ENCODE assay signal across 33 cellular contexts in the genomic region with DNA sequence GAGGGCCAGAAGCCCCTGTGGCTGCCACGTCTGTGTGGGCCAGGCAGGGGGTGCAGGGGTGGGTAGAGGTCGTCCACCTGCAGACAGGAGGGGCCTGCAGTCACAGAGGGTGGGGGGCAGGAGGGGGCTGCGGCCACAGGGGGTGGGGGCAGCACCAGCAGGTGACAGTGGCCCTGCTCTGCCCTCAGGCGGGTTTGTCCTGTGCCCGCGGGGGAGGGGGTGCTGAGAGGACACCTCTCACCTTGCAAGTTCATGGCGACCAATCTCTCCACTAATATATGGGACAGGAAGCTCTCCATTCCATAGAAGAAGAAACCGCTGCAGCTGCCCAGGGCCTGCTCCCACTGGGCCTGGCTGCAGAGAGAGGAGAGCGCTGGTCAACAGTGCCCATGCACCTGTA. TPM values are rescaled to one million over a fixed set of nuclear protein-coding genes. Genes with fewer than 3 reads are reported as not detected.
"Had no signal": no experiment of that assay in that cellular context is flagged by ENCODE, and none has a peak within 500 bp of the region (broad histone marks: within the 10 kb centered on the region; RNA-seq: fewer than 3 reads in every experiment).

No MANE protein-coding gene starts in this region.

- H3K36me3 ChIP-seq: esophagus squamous epithelium, WERI-Rb-1 had no signal

- DNase-seq: activated B cell treated with CpG ODN at 0.5 μM for 24 hours; activated CD4-positive, alpha-beta T cell treated with anti-CD3 and anti-CD28 coated beads for 48 hours; activated CD4-positive, alpha-beta T cell treated with anti-CD3 and anti-CD28 coated beads, Interleukin-2, amount 50 U/mL, for 1 hour; activated CD4-positive, alpha-beta T cell treated with anti-CD3 and anti-CD28 coated beads, Interleukin-2, amount 50 U/mL, for 48 hours; activated CD8-positive, alpha-beta memory T cell treated with anti-CD3 and anti-CD28 coated beads for 24 hours; activated CD8-positive, alpha-beta T cell treated with anti-CD3 and anti-CD28 coated beads for 36 hours; activated effector memory CD4-positive, alpha-beta T cell treated with Interleukin-2 at 50 U/mL for 16 hours; activated gamma-delta T cell treated with Interleukin-2 at 50 U/mL for 16 hours; activated naive CD4-positive, alpha-beta T cell treated with anti-CD3 and anti-CD28 coated beads, Interleukin-2, amount 50 U/mL, for 16 hours; activated naive CD4-positive, alpha-beta T cell treated with Interleukin-2 at 50 U/mL for 16 hours; activated T-cell treated with anti-CD3 and anti-CD28 coated beads, Interleukin-2, amount 50 U/mL, for 4 hours; amniotic stem cell; anterior cingulate cortex; body of pancreas; central memory CD4-positive, alpha-beta T cell; cerebellar nuclear complex; effector memory CD4-positive, alpha-beta T cell; esophagus squamous epithelium; foreskin melanocyte; SW 1271; T-helper 1 cell; T-helper 17 cell; T1000; WERI-Rb-1 had no signal

- H3K4me3 ChIP-seq: body of pancreas, coronary artery, dorsolateral prefrontal cortex, esophagus squamous epithelium had no signal

- H3K27ac ChIP-seq: body of pancreas, coronary artery, dorsolateral prefrontal cortex, esophagus squamous epithelium, WERI-Rb-1 had no signal

- H3K9me3 Mint-ChIP-seq: activated B cell treated with CpG ODN at 0.5 μM for 24 hours; activated CD8-positive, alpha-beta T cell treated with anti-CD3 and anti-CD28 coated beads for 36 hours; activated T-cell treated with anti-CD3 and anti-CD28 coated beads, Interleukin-2, amount 50 U/mL, for 4 hours; activated T-helper 17 cell treated with anti-CD3 and anti-CD28 coated beads, Interleukin-2, amount 50 U/mL, for 72 hours; dendritic cell treated with granulocyte-macrophage colony-stimulating factor and Interleukin-4, amounts not matched to agents 40 ng/mL and 50 ng/mL, for 4 days; T-helper 2 cell treated with Interferon-gamma antibody and Interleukin-4, amounts not matched to agents 5 μg/mL and 100 μg/mL, for 36 hours had no signal

- H3K4me3 Mint-ChIP-seq: activated B cell treated with CpG ODN at 0.5 μM for 24 hours; activated CD8-positive, alpha-beta T cell treated with anti-CD3 and anti-CD28 coated beads for 36 hours; activated naive CD8-positive, alpha-beta T cell; activated T-cell treated with anti-CD3 and anti-CD28 coated beads, Interleukin-2, amount 50 U/mL, for 4 hours; activated T-helper 17 cell treated with anti-CD3 and anti-CD28 coated beads, Interleukin-2, amount 50 U/mL, for 72 hours; dendritic cell treated with granulocyte-macrophage colony-stimulating factor and Interleukin-4, amounts not matched to agents 40 ng/mL and 50 ng/mL, for 4 days; T-helper 17 cell; T-helper 2 cell treated with Interferon-gamma antibody and Interleukin-4, amounts not matched to agents 5 μg/mL and 100 μg/mL, for 36 hours had no signal

- H3K9me3 ChIP-seq: body of pancreas, esophagus squamous epithelium had no signal

- ATAC-seq: activated CD4-positive, CD25-positive, alpha-beta regulatory T cell treated with anti-CD3 and anti-CD28 coated beads, Interleukin-2, amount 50 U/mL, for 24 hours; activated CD8-positive, alpha-beta T cell treated with anti-CD3 and anti-CD28 coated beads for 36 hours; activated T-cell treated with anti-CD3 and anti-CD28 coated beads, Interleukin-2, amount 50 U/mL, for 4 hours; activated T-helper 17 cell treated with anti-CD3 and anti-CD28 coated beads, Interleukin-2, amount 50 U/mL, for 72 hours; body of pancreas; T-helper 17 cell had no signal

- H3K4me1 ChIP-seq: body of pancreas, esophagus squamous epithelium had no signal

- H3K36me3 Mint-ChIP-seq: activated naive CD8-positive, alpha-beta T cell had no signal

- H3K4me1 Mint-ChIP-seq: activated B cell treated with CpG ODN at 0.5 μM for 24 hours; activated T-helper 17 cell treated with anti-CD3 and anti-CD28 coated beads, Interleukin-2, amount 50 U/mL, for 72 hours had no signal

- H3K27ac Mint-ChIP-seq: activated B cell treated with CpG ODN at 0.5 μM for 24 hours; activated CD8-positive, alpha-beta T cell treated with anti-CD3 and anti-CD28 coated beads for 36 hours; activated naive CD8-positive, alpha-beta T cell; activated T-helper 17 cell treated with anti-CD3 and anti-CD28 coated beads, Interleukin-2, amount 50 U/mL, for 72 hours; dendritic cell treated with granulocyte-macrophage colony-stimulating factor and Interleukin-4, amounts not matched to agents 40 ng/mL and 50 ng/mL, for 4 days; T-helper 17 cell; T-helper 2 cell treated with Interferon-gamma antibody and Interleukin-4, amounts not matched to agents 5 μg/mL and 100 μg/mL, for 36 hours had no signal

RNA-seq across cellular contexts. Expression of gene NKX6-2, which starts 26.6 kb away (rescaled TPM):
- total RNA-seq: activated B cell treated with CpG ODN at 0.5 μM for 24 hours; activated CD8-positive, alpha-beta T cell treated with anti-CD3 and anti-CD28 coated beads for 36 hours; activated T-cell treated with anti-CD3 and anti-CD28 coated beads, Interleukin-2, amount 50 U/mL, for 4 hours; activated T-helper 17 cell treated with anti-CD3 and anti-CD28 coated beads, Interleukin-2, amount 50 U/mL, for 72 hours; fibroblast of lung; fibroblast of villous mesenchyme; T-helper 17 cell had no signal
- polyA plus RNA-seq: fibroblast of lung had no signal
